21 cellular contexts compared by ENCODE assay signal in genomic region chr11:78150754-78151153, GRCh38. TPM values are rescaled to one million over a fixed set of nuclear protein-coding genes. Genes with fewer than 3 reads are reported as not detected.
A peak's percentile ranks its signal among the peaks of the same experiment; 100 is the strongest.
DNase-seq lines count a peak whose midpoint lies in the region; ATAC-seq and TF ChIP-seq lines count a peak whose summit lies in the region.
"Had no signal": no experiment of that assay in that cellular context is flagged by ENCODE, and none has a peak within 500 bp of the region (broad histone marks: within the 10 kb centered on the region; RNA-seq: fewer than 3 reads in every experiment).

No MANE protein-coding gene starts in this region.

- H3K9me3 Mint-ChIP-seq in activated T-cell treated with anti-CD3 and anti-CD28 coated beads, Interleukin-2, amount 50 U/mL, for 72 hours, result no peaks in the 10 kb centered on the region
- H3K9me3 Mint-ChIP-seq in CD4-positive, CD25-positive, alpha-beta regulatory T cell, result no peaks in the 10 kb centered on the region
- no peaks in the 10 kb centered on the region for H3K9me3 Mint-ChIP-seq in nephron progenitor cell
- H3K9me3 Mint-ChIP-seq in type B pancreatic cell, result no peaks in the 10 kb centered on the region
- H3K9me3 Mint-ChIP-seq: CD4-positive, alpha-beta T cell; CD8-positive, alpha-beta memory T cell had no signal

- DNase-seq in activated T-cell treated with anti-CD3 and anti-CD28 coated beads, Interleukin-2, amount 50 U/mL, for 72 hours, result no peak
- DNase-seq in activated T-cell treated with anti-CD3 and anti-CD28 coated beads for 4 hours (no peak), nephron progenitor cell (no peak), type B pancreatic cell (ENCODE audit: extremely low spot score, unreplicated experiment) (no peak)
- no peak for DNase-seq in CD4-positive, CD25-positive, alpha-beta regulatory T cell
- no peak for DNase-seq in stimulated activated naive CD8-positive, alpha-beta T cell treated with anti-CD3 and anti-CD28 coated beads, Interleukin-15, Interleukin-2, amounts not matched to agents 100 U/mL and 50 U/mL, for 24 hours
- no peak for DNase-seq in stimulated activated CD8-positive, alpha-beta memory T cell treated with anti-CD3 and anti-CD28 coated beads, Interleukin-4, amount 100 ng/mL, for 48 hours
- DNase-seq: CD4-positive, alpha-beta T cell; CD8-positive, alpha-beta memory T cell; DMS 273 treated with DMSO at 0.1 percent for 48 hours; DMS79; EL; GDM1; GM23248; H7; HCEC 1CT had no signal

- H3K9me3 ChIP-seq in CD4-positive, CD25-positive, alpha-beta regulatory T cell (ENCODE audit: control insufficient read depth in 2 of 2, low read length in 2 of 2), result no peaks in the 10 kb centered on the region
- H3K9me3 ChIP-seq: BLaER1 had no signal

- H3K27ac ChIP-seq in CD4-positive, CD25-positive, alpha-beta regulatory T cell (ENCODE audit: insufficient read depth, low read length, poor library complexity, severe bottlenecking), result no peak overlapping the region
- H3K27ac ChIP-seq: 22Rv1, BLaER1, C4-2B, GM23248 had no signal

- H3K4me1 ChIP-seq in CD4-positive, CD25-positive, alpha-beta regulatory T cell (ENCODE audit: control insufficient read depth, insufficient read depth, low read length, poor library complexity, severe bottlenecking), result no peaks in the 10 kb centered on the region
- H3K4me1 ChIP-seq: BLaER1 had no signal

- peak overlapping the region; percentile 26 for H3K27ac Mint-ChIP-seq in activated T-cell treated with anti-CD3 and anti-CD28 coated beads, Interleukin-2, amount 50 U/mL, for 72 hours
- H3K27ac Mint-ChIP-seq in CD4-positive, CD25-positive, alpha-beta regulatory T cell, result peak overlapping the region in 2 of 3 donors; percentile 10 to 72
- H3K27ac Mint-ChIP-seq in nephron progenitor cell (peak overlapping the region; percentile 59), type B pancreatic cell (peak overlapping the region; percentile 15)
- H3K27ac Mint-ChIP-seq: B cell; CD4-positive, alpha-beta T cell; CD8-positive, alpha-beta memory T cell had no signal

- H3K27me3 ChIP-seq in CD4-positive, CD25-positive, alpha-beta regulatory T cell (ENCODE audit: control insufficient read depth, insufficient read depth, low read length), result no peaks in the 10 kb centered on the region
- H3K27me3 ChIP-seq: BLaER1 had no signal

- ATAC-seq in activated T-cell treated with anti-CD3 and anti-CD28 coated beads, Interleukin-2, amount 50 U/mL, for 72 hours (replicated peaks in 1 of 2), result no peak
- ATAC-seq in CD4-positive, CD25-positive, alpha-beta regulatory T cell (ENCODE audit: low read depth in 2 of 2), result no peak
- ATAC-seq in stimulated activated naive CD8-positive, alpha-beta T cell treated with anti-CD3 and anti-CD28 coated beads, Interleukin-15, Interleukin-2, amounts not matched to agents 100 U/mL and 50 U/mL, for 24 hours, result no peak
- ATAC-seq: GM12878 had no signal

- no peaks in the 10 kb centered on the region for H3K36me3 Mint-ChIP-seq in activated T-cell treated with anti-CD3 and anti-CD28 coated beads, Interleukin-2, amount 50 U/mL, for 72 hours (ENCODE audit: insufficient read depth in 2 of 2)
- no peaks in the 10 kb centered on the region for H3K36me3 Mint-ChIP-seq in CD4-positive, CD25-positive, alpha-beta regulatory T cell
- H3K36me3 Mint-ChIP-seq in nephron progenitor cell (ENCODE audit: low read depth) (peaks cover 38% of the 10 kb centered on the region), type B pancreatic cell (peaks cover 3% of the 10 kb centered on the region)

- no peaks in the 10 kb centered on the region for H3K36me3 ChIP-seq in CD4-positive, CD25-positive, alpha-beta regulatory T cell (ENCODE audit: control insufficient read depth, insufficient read depth, low read length)
- H3K36me3 ChIP-seq: BLaER1 had no signal

- no peak overlapping the region for H3K4me3 Mint-ChIP-seq in activated T-cell treated with anti-CD3 and anti-CD28 coated beads, Interleukin-2, amount 50 U/mL, for 72 hours
- no peak overlapping the region for H3K4me3 Mint-ChIP-seq in CD4-positive, CD25-positive, alpha-beta regulatory T cell
- H3K4me3 Mint-ChIP-seq in nephron progenitor cell (no peak overlapping the region), type B pancreatic cell (no peak overlapping the region)
- H3K4me3 Mint-ChIP-seq: B cell; CD4-positive, alpha-beta T cell; CD8-positive, alpha-beta memory T cell had no signal

- no peaks in the 10 kb centered on the region for H3K27me3 Mint-ChIP-seq in activated T-cell treated with anti-CD3 and anti-CD28 coated beads, Interleukin-2, amount 50 U/mL, for 72 hours (ENCODE audit: low read depth)
- H3K27me3 Mint-ChIP-seq in CD4-positive, CD25-positive, alpha-beta regulatory T cell, result no peaks in the 10 kb centered on the region
- H3K27me3 Mint-ChIP-seq in nephron progenitor cell (ENCODE audit: low read depth, poor library complexity), result no peaks in the 10 kb centered on the region
- H3K27me3 Mint-ChIP-seq in type B pancreatic cell, result no peaks in the 10 kb centered on the region
- H3K27me3 Mint-ChIP-seq: B cell; CD4-positive, alpha-beta T cell had no signal

- TF ChIP-seq CTCF in nephron progenitor cell (IDR thresholded peaks at IDR 0.05) (no peak), type B pancreatic cell (conservative IDR thresholded peaks at IDR 0.05) (no peak)

- no peak overlapping the region for H3K4me3 ChIP-seq in CD4-positive, CD25-positive, alpha-beta regulatory T cell (ENCODE audit: low read depth, low read length)
- H3K4me3 ChIP-seq: BLaER1, GM12878, GM23248 had no signal

- H3K4me1 Mint-ChIP-seq in activated T-cell treated with anti-CD3 and anti-CD28 coated beads, Interleukin-2, amount 50 U/mL, for 72 hours (ENCODE audit: low read depth), result no peaks in the 10 kb centered on the region
- H3K4me1 Mint-ChIP-seq in CD4-positive, CD25-positive, alpha-beta regulatory T cell, result peaks cover 0 to 2% (median 0%) of the 10 kb centered on the region in 4 donors
- H3K4me1 Mint-ChIP-seq in nephron progenitor cell (peaks cover 11% of the 10 kb centered on the region), type B pancreatic cell (ENCODE audit: unreplicated experiment) (peaks cover 13% of the 10 kb centered on the region)
- H3K4me1 Mint-ChIP-seq: CD8-positive, alpha-beta memory T cell had no signal

RNA-seq across cellular contexts. Expression of gene ALG8, which starts 11.3 kb away (rescaled TPM):
- 10 to 100 TPM; 45.6 to 47.9 TPM for total RNA-seq in activated T-cell treated with anti-CD3 and anti-CD28 coated beads, Interleukin-2, amount 50 U/mL, for 72 hours
- total RNA-seq in CD4-positive, CD25-positive, alpha-beta regulatory T cell, result 20.6 TPM
- 10 to 100 TPM; 52.7 to 56.3 (median 54.5) TPM for polyA plus RNA-seq in CD4-positive, CD25-positive, alpha-beta regulatory T cell
- total RNA-seq in type B pancreatic cell (ENCODE audit: low replicate concordance), result 45.2 and 71.8 TPM in 2 replicates

RNA-seq across cellular contexts. Expression of gene KCTD21, which starts 37.7 kb away (rescaled TPM):
- total RNA-seq in activated T-cell treated with anti-CD3 and anti-CD28 coated beads, Interleukin-2, amount 50 U/mL, for 72 hours, result 10 to 100 TPM; 22.4 to 31.8 TPM
- total RNA-seq in CD4-positive, CD25-positive, alpha-beta regulatory T cell, result 3.8 TPM
- 1 to 10 TPM; 1.4 to 3.3 (median 2.4) TPM for polyA plus RNA-seq in CD4-positive, CD25-positive, alpha-beta regulatory T cell
- total RNA-seq in type B pancreatic cell (ENCODE audit: low replicate concordance), result 9.7 and 10.7 TPM in 2 replicates

RNA-seq across cellular contexts. Expression of gene USP35, which starts 38.0 kb away (rescaled TPM):
- total RNA-seq in activated T-cell treated with anti-CD3 and anti-CD28 coated beads, Interleukin-2, amount 50 U/mL, for 72 hours, result 10 to 100 TPM; 17.3 to 18.9 TPM
- total RNA-seq in CD4-positive, CD25-positive, alpha-beta regulatory T cell, result 15.0 TPM
- polyA plus RNA-seq in CD4-positive, CD25-positive, alpha-beta regulatory T cell, result under 1 TPM; 0.11 to 0.84 (median 0.42) TPM
- total RNA-seq in type B pancreatic cell (ENCODE audit: low replicate concordance), result 8.9 and 9.7 TPM in 2 replicates
